16 cellular contexts compared by ENCODE assay signal in genomic region chr3:66639794-66640356, GRCh38.
"Had no signal": no experiment of that assay in that cellular context is flagged by ENCODE, and none has a peak within 500 bp of the region (broad histone marks: within the 10 kb centered on the region; RNA-seq: fewer than 3 reads in every experiment).

No MANE protein-coding gene starts in this region.

- H3K27ac Mint-ChIP-seq: activated T-cell treated with anti-CD3 and anti-CD28 coated beads, Interleukin-2, amount 50 U/mL, for 72 hours; nephron progenitor cell; stimulated activated naive CD8-positive, alpha-beta T cell treated with anti-CD3 and anti-CD28 coated beads, Interleukin-15, Interleukin-2, amounts not matched to agents 100 ng/mL and 50 ng/mL, for 24 hours; T-helper 1 cell treated with Interleukin-12 subunit alpha and Interleukin-12 subunit beta and Interleukin-4 antibody, amounts not matched to agents 30 μg/mL and 1 μg/mL, for 36 hours; type B pancreatic cell had no signal

- H3K36me3 Mint-ChIP-seq: type B pancreatic cell had no signal

- H3K9me3 Mint-ChIP-seq: activated T-cell treated with anti-CD3 and anti-CD28 coated beads, Interleukin-2, amount 50 U/mL, for 72 hours had no signal

- H3K4me3 ChIP-seq: ascending aorta, heart right ventricle, left ventricle myocardium inferior, suprapubic skin had no signal

- ATAC-seq: activated T-cell treated with anti-CD3 and anti-CD28 coated beads, Interleukin-2, amount 50 U/mL, for 72 hours; heart right ventricle had no signal

- H3K4me3 Mint-ChIP-seq: activated T-cell treated with anti-CD3 and anti-CD28 coated beads, Interleukin-2, amount 50 U/mL, for 72 hours; nephron progenitor cell; stimulated activated naive CD8-positive, alpha-beta T cell treated with anti-CD3 and anti-CD28 coated beads, Interleukin-15, Interleukin-2, amounts not matched to agents 100 ng/mL and 50 ng/mL, for 24 hours; T-helper 1 cell treated with Interleukin-12 subunit alpha and Interleukin-12 subunit beta and Interleukin-4 antibody, amounts not matched to agents 30 μg/mL and 1 μg/mL, for 36 hours; type B pancreatic cell had no signal

- DNase-seq: activated CD4-positive, alpha-beta T cell treated with anti-CD3 and anti-CD28 coated beads, Interleukin-2, amount 50 U/mL, for 4 hours; activated effector memory CD4-positive, alpha-beta T cell treated with anti-CD3 and anti-CD28 coated beads, Interleukin-2, amount 50 U/mL, for 16 hours; activated naive CD4-positive, alpha-beta T cell treated with anti-CD3 and anti-CD28 coated beads, Interleukin-2, amount 50 U/mL, for 16 hours; activated T-cell treated with anti-CD3 and anti-CD28 coated beads, Interleukin-2, amount 50 U/mL, for 72 hours; cortex of kidney; heart right ventricle; kidney glomerular epithelial cell; left ventricle myocardium inferior; mammary epithelial cell; nephron progenitor cell; retina had no signal
